Comparison of ENCODE assay signal across 9 cellular contexts in genomic region chr1:45013551-45014209, GRCh38. TPM values are rescaled to one million over a fixed set of nuclear protein-coding genes. Genes with fewer than 3 reads are reported as not detected.
DNase-seq lines count a peak whose midpoint lies in the region; ATAC-seq and TF ChIP-seq lines count a peak whose summit lies in the region.
"Had no signal": no experiment of that assay in that cellular context is flagged by ENCODE, and none has a peak within 500 bp of the region (broad histone marks: within the 10 kb centered on the region; RNA-seq: fewer than 3 reads in every experiment).

No MANE protein-coding gene starts in this region.

- peak overlapping the region; percentile 80; the same call in 1 of the 2 replicates for H3K27ac ChIP-seq in Panc1 (ENCODE audit: low read length)
- no peak overlapping the region for H3K27ac ChIP-seq in fibroblast of lung (ENCODE audit: insufficient read depth, low read length)
- H3K27ac ChIP-seq in smooth muscle cell (ENCODE audit: low read depth), result peak overlapping the region; percentile 6
- no peak overlapping the region for H3K27ac ChIP-seq in effector memory CD4-positive, alpha-beta T cell (ENCODE audit: insufficient read depth, low read length, poor library complexity, severe bottlenecking)
- H3K27ac ChIP-seq: colonic mucosa had no signal

- H3K4me1 ChIP-seq in Panc1 (ENCODE audit: control insufficient read depth, insufficient read depth, low read length) (peaks cover 17% of the 10 kb centered on the region), fibroblast of lung (ENCODE audit: control insufficient read depth, extremely low read depth, insufficient read depth, low read length) (peaks cover 15% of the 10 kb centered on the region), smooth muscle cell (ENCODE audit: low read depth) (peaks cover 17% of the 10 kb centered on the region)
- H3K4me1 ChIP-seq in effector memory CD4-positive, alpha-beta T cell (ENCODE audit: control insufficient read depth, insufficient read depth, low read length, poor library complexity, severe bottlenecking), result peaks cover 28% of the 10 kb centered on the region

- H2AFZ ChIP-seq in fibroblast of lung (ENCODE audit: low read length) (no peak overlapping the region), smooth muscle cell (ENCODE audit: low read depth) (no peak overlapping the region)

- no peaks in the 10 kb centered on the region for H3K9me3 Mint-ChIP-seq in activated CD4-positive, alpha-beta T cell treated with anti-CD3 and anti-CD28 coated beads, Interleukin-2, amount 10 ng/mL, durations not matched to agents 24 days and 14 days

- H3K4me3 Mint-ChIP-seq in activated CD4-positive, alpha-beta T cell treated with anti-CD3 and anti-CD28 coated beads, Interleukin-2, amount 10 ng/mL, durations not matched to agents 24 days and 14 days, result peak overlapping the region; percentile 85

- H3K36me3 ChIP-seq in Panc1 (ENCODE audit: control insufficient read depth, insufficient read depth, low read length) (no peaks in the 10 kb centered on the region; the same call in 1 of the 2 replicates), fibroblast of lung (ENCODE audit: control insufficient read depth, insufficient read depth, low read length) (peaks cover 10% of the 10 kb centered on the region), smooth muscle cell (ENCODE audit: low read depth) (no peaks in the 10 kb centered on the region)
- peaks cover 13% of the 10 kb centered on the region for H3K36me3 ChIP-seq in effector memory CD4-positive, alpha-beta T cell (ENCODE audit: control insufficient read depth, insufficient read depth, low read length)

- no peaks in the 10 kb centered on the region for H3K27me3 Mint-ChIP-seq in activated CD4-positive, alpha-beta T cell treated with anti-CD3 and anti-CD28 coated beads, Interleukin-2, amount 10 ng/mL, durations not matched to agents 24 days and 14 days

- CTCF ChIA-PET in Panc1 (lab: Charles Lee) (interaction anchor here (0.6 to 1.8 kb wide), 5 partner anchors 287 to 478 kb away, joined by 3 to 9 read pairs (median 7); no protein-coding TSS in a partner anchor), GM10248 (lab: Yijun Ruan, JAX) (interaction anchor here (0.6 to 11.4 kb wide), 45 partner anchors 10 to 947 kb away, joined by 3 to 188 read pairs (median 4); partner anchors contain the start of genes CCDC163, EIF2B3, MMACHC and MUTYH)

- in situ Hi-C loops in Panc1 (cut with HindIII; ENCODE audit: low pct_unique_long_range_greater_than_20kb, low sequenced_read_pairs), result no loop called here

- no TSS peak for BruUV-seq in Panc1 (replicated peaks; lab: Mats Ljungman, UMichigan)

- H4K20me1 ChIP-seq in fibroblast of lung (ENCODE audit: control insufficient read depth, extremely low read depth, insufficient read depth, low read length) (no peaks in the 10 kb centered on the region), smooth muscle cell (ENCODE audit: low read depth) (peaks cover 6% of the 10 kb centered on the region)

- no peak for DNase-seq in activated CD4-positive, alpha-beta T cell treated with anti-CD3 and anti-CD28 coated beads, Interleukin-2, amount 10 ng/mL, durations not matched to agents 24 days and 14 days
- DNase-seq in activated CD4-positive, alpha-beta T cell treated with anti-CD3 and anti-CD28 coated beads for 1 hour, result no peak
- DNase-seq in Panc1 (ENCODE audit: low read depth, low spot score) (no peak), fibroblast of lung (ENCODE audit: low read depth in 2 of 2) (no peak), smooth muscle cell (lab: John Stamatoyannopoulos, UW; ENCODE audit: unreplicated experiment) (no peak), GDM1 (lab: John Stamatoyannopoulos, UW) (no peak), GM10248 (ENCODE audit: extremely low spot score) (no peak)
- no peak for DNase-seq in effector memory CD4-positive, alpha-beta T cell

- peaks cover 51% of the 10 kb centered on the region for H3K4me1 Mint-ChIP-seq in activated CD4-positive, alpha-beta T cell treated with anti-CD3 and anti-CD28 coated beads, Interleukin-2, amount 10 ng/mL, durations not matched to agents 24 days and 14 days

- H3K4me3 ChIP-seq in Panc1 (ENCODE audit: low read depth in 2 of 2, low read length in 2 of 2) (no peak overlapping the region), fibroblast of lung (replicated peaks in 1 of 4; ENCODE audit: control extremely low read depth in 1 of 4, insufficient read depth in 1 of 4, low read depth in 3 of 4, low read length in 4 of 4) (peak overlapping the region; percentile 45 to 91 (median 84)), smooth muscle cell (no peak overlapping the region)
- no peak overlapping the region for H3K4me3 ChIP-seq in effector memory CD4-positive, alpha-beta T cell (ENCODE audit: insufficient read depth, low read depth, low read length, poor library complexity, severe bottlenecking)

- peaks cover 20% of the 10 kb centered on the region for H3K36me3 Mint-ChIP-seq in activated CD4-positive, alpha-beta T cell treated with anti-CD3 and anti-CD28 coated beads, Interleukin-2, amount 10 ng/mL, durations not matched to agents 24 days and 14 days (ENCODE audit: low read depth)

- 90% methylated on average over 12 of the region's 12 CpGs for WGBS in smooth muscle cell (ENCODE audit: low lambda C conversion rate)

- TF ChIP-seq CTCF in Panc1 (IDR thresholded peaks at IDR 0.05) (no peak), fibroblast of lung (conservative IDR thresholded peaks at IDR 0.05 in 1 of 2, IDR thresholded peaks at IDR 0.05 in 1 of 2; ENCODE audit: low read depth in 1 of 2, low read length in 2 of 2) (no peak), smooth muscle cell (IDR thresholded peaks at IDR 0.05; ENCODE audit: borderline replicate concordance, insufficient read depth, poor library complexity, severe bottlenecking) (no peak), GM10248 (IDR thresholded peaks at IDR 0.05; ENCODE audit: control extremely low read depth, extremely low read depth, low read depth, missing control alignments) (no peak)

- no peaks in the 10 kb centered on the region for H3F3A ChIP-seq in smooth muscle cell (ENCODE audit: low read depth)

- no peak overlapping the region for H3K4me2 ChIP-seq in fibroblast of lung (ENCODE audit: extremely low read depth, insufficient read depth, low read length)
- H3K4me2 ChIP-seq in smooth muscle cell, result peak overlapping the region; percentile 99

- H3K27me3 ChIP-seq in Panc1 (ENCODE audit: control insufficient read depth, insufficient read depth, low read length), result no peaks in the 10 kb centered on the region
- H3K27me3 ChIP-seq in fibroblast of lung (ENCODE audit: control insufficient read depth, insufficient read depth, low read length), result no peaks in the 10 kb centered on the region
- H3K27me3 ChIP-seq in smooth muscle cell (ENCODE audit: low read depth), result no peaks in the 10 kb centered on the region
- H3K27me3 ChIP-seq in effector memory CD4-positive, alpha-beta T cell (replicated peaks; ENCODE audit: control insufficient read depth, insufficient read depth, low read length, poor library complexity, severe bottlenecking), result no peaks in the 10 kb centered on the region
- H3K27me3 ChIP-seq: colonic mucosa had no signal

- intact Hi-C loops in activated CD4-positive, alpha-beta T cell treated with anti-CD3 and anti-CD28 coated beads, Interleukin-2, amount 10 ng/mL, durations not matched to agents 24 days and 14 days (cut with micrococcal nuclease), result loop anchor here (1.0 to 5.0 kb wide), 5 partner anchors 193 to 296 kb away; partner anchors contain the start of genes BEST4, RNU5D-1 and ZSWIM5
- intact Hi-C loops in Panc1 (cut with micrococcal nuclease; ENCODE audit: unreplicated experiment), result loop anchor here (5.0 to 10.0 kb wide), 3 partner anchors 176 to 479 kb away; partner anchors contain the start of genes TESK2 and ZSWIM5

- POLR2A ChIA-PET in Panc1 (lab: Charles Lee) (no interaction called here), GM10248 (lab: Yijun Ruan, JAX) (no interaction called here)

- H3K9me3 ChIP-seq in Panc1 (ENCODE audit: control insufficient read depth, insufficient read depth, low read depth, low read length) (no peaks in the 10 kb centered on the region), fibroblast of lung (ENCODE audit: control insufficient read depth, insufficient read depth, low read depth, low read length) (no peaks in the 10 kb centered on the region), smooth muscle cell (replicated peaks; ENCODE audit: low read depth) (no peaks in the 10 kb centered on the region)
- no peaks in the 10 kb centered on the region for H3K9me3 ChIP-seq in effector memory CD4-positive, alpha-beta T cell (ENCODE audit: control insufficient read depth, low read length)
- H3K9me3 ChIP-seq: colonic mucosa had no signal

- ATAC-seq in Panc1, result no peak

- H3K79me2 ChIP-seq in fibroblast of lung (ENCODE audit: control insufficient read depth, insufficient read depth, low read length) (peaks cover 32% of the 10 kb centered on the region), smooth muscle cell (ENCODE audit: low read depth) (peaks cover 10% of the 10 kb centered on the region)

- H3K27ac Mint-ChIP-seq in activated CD4-positive, alpha-beta T cell treated with anti-CD3 and anti-CD28 coated beads, Interleukin-2, amount 10 ng/mL, durations not matched to agents 24 days and 14 days, result no peak overlapping the region

- H3K9ac ChIP-seq in fibroblast of lung (ENCODE audit: insufficient read depth, low read length) (no peak overlapping the region), smooth muscle cell (ENCODE audit: low read depth) (no peak overlapping the region)

RNA-seq across cellular contexts. Expression of gene UROD, which starts 1.6 kb away (rescaled TPM):
- total RNA-seq in activated CD4-positive, alpha-beta T cell treated with anti-CD3 and anti-CD28 coated beads, Interleukin-2, amount 10 ng/mL, durations not matched to agents 24 days and 14 days, result 96.0 and 97.7 TPM in 2 replicates
- total RNA-seq in Panc1 (2021; ENCODE audit: unreplicated experiment) (76.8 TPM), fibroblast of lung (158 and 162 TPM in 2 replicates), smooth muscle cell (53.7 and 82.4 TPM in 2 replicates)
- 96.1 TPM for polyA plus RNA-seq in Panc1 (2012; ENCODE audit: insufficient read length)
- polyA plus RNA-seq in fibroblast of lung (129 and 156 TPM in 2 replicates), smooth muscle cell (122 and 123 TPM in 2 replicates)
- polyA plus RNA-seq in fibroblast of lung (2012), result 127 and 159 TPM in 2 replicates
- polyA minus RNA-seq in fibroblast of lung (ENCODE audit: low replicate concordance), result 249 and 261 TPM in 2 replicates

RNA-seq across cellular contexts. Expression of gene HECTD3, which starts 2.6 kb away (rescaled TPM):
- total RNA-seq in activated CD4-positive, alpha-beta T cell treated with anti-CD3 and anti-CD28 coated beads, Interleukin-2, amount 10 ng/mL, durations not matched to agents 24 days and 14 days, result 19.6 and 20.3 TPM in 2 replicates
- total RNA-seq in Panc1 (2021; ENCODE audit: unreplicated experiment) (27.2 TPM), fibroblast of lung (14.4 and 20.3 TPM in 2 replicates), smooth muscle cell (22.1 and 22.7 TPM in 2 replicates)
- polyA plus RNA-seq in Panc1 (2012; ENCODE audit: insufficient read length), result 25.2 TPM
- polyA plus RNA-seq in fibroblast of lung (33.7 and 51.0 TPM in 2 replicates), smooth muscle cell (34.6 and 41.7 TPM in 2 replicates)
- 26.6 and 43.7 TPM in 2 replicates for polyA plus RNA-seq in fibroblast of lung (2012)
- polyA minus RNA-seq in fibroblast of lung (ENCODE audit: low replicate concordance), result 56.3 and 68.6 TPM in 2 replicates

RNA-seq across cellular contexts. Expression of gene EIF2B3, which starts 27.3 kb away (rescaled TPM):
- total RNA-seq in activated CD4-positive, alpha-beta T cell treated with anti-CD3 and anti-CD28 coated beads, Interleukin-2, amount 10 ng/mL, durations not matched to agents 24 days and 14 days, result 58.9 and 60.8 TPM in 2 replicates
- total RNA-seq in Panc1 (2021; ENCODE audit: unreplicated experiment), result 32.2 TPM
- polyA plus RNA-seq in Panc1 (2012; ENCODE audit: insufficient read length), result 24.7 TPM
- 35.7 and 49.5 TPM in 2 replicates for total RNA-seq in fibroblast of lung
- 47.2 and 59.0 TPM in 2 replicates for polyA plus RNA-seq in fibroblast of lung
- polyA plus RNA-seq in fibroblast of lung (2012), result 34.7 and 46.5 TPM in 2 replicates
- polyA minus RNA-seq in fibroblast of lung (ENCODE audit: low replicate concordance), result 15.2 and 18.6 TPM in 2 replicates
- total RNA-seq in smooth muscle cell, result 22.0 and 29.8 TPM in 2 replicates
- 24.2 and 26.9 TPM in 2 replicates for polyA plus RNA-seq in smooth muscle cell

Comparison
In these comparisons a context has a peak if more than half of its experiments do, and no peak if none do; other contexts are left out.
1. H3K27ac ChIP-seq: peak in Panc1 (single experiment) and smooth muscle cell (single experiment); none in fibroblast of lung (single experiment) and effector memory CD4-positive, alpha-beta T cell (single experiment).
2. H3K4me3 ChIP-seq: peak in fibroblast of lung (4 of 4); none in Panc1 (0 of 2), smooth muscle cell (single experiment) and effector memory CD4-positive, alpha-beta T cell (single experiment).